ENCODE assay signal across 15 cellular contexts in genomic region chr5:14182761-14183160, GRCh38. TPM values are rescaled to one million over a fixed set of nuclear protein-coding genes. Genes with fewer than 3 reads are reported as not detected.
DNase-seq lines count a peak whose midpoint lies in the region; ATAC-seq, FAIRE-seq and TF ChIP-seq lines count a peak whose summit lies in the region.
"Had no signal": no experiment of that assay in that cellular context is flagged by ENCODE, and none has a peak within 500 bp of the region (broad histone marks: within the 10 kb centered on the region; RNA-seq: fewer than 3 reads in every experiment).

No MANE protein-coding gene starts in this region.

- no peaks in the 10 kb centered on the region for H3K9me3 ChIP-seq in IMR-90 (ENCODE audit: control insufficient read depth, insufficient read depth, low read length)
- H3K9me3 ChIP-seq in GM12878 (replicated peaks; ENCODE audit: control insufficient read depth, insufficient read depth, low read length) = no peaks in the 10 kb centered on the region
- no peaks in the 10 kb centered on the region for H3K9me3 ChIP-seq in keratinocyte (ENCODE audit: control insufficient read depth, low read depth, low read length)
- H3K9me3 ChIP-seq: mucosa of descending colon had no signal

- H3K27me3 ChIP-seq in IMR-90 (ENCODE audit: control insufficient read depth, insufficient read depth, low read length) (no peaks in the 10 kb centered on the region), GM12878 (replicated peaks in 1 of 2; ENCODE audit: control insufficient read depth in 2 of 2, insufficient read depth in 2 of 2, low read length in 1 of 2) (no peaks in the 10 kb centered on the region), keratinocyte (ENCODE audit: control insufficient read depth, extremely low read depth, insufficient read depth, low read length) (no peaks in the 10 kb centered on the region)

- in situ Hi-C loops in IMR-90 (cut with MboI; ENCODE audit: low sequenced_read_pairs) (no loop called here), GM12878 (cut with MboI) (no loop called here)

- H3K79me2 ChIP-seq in GM12878 (ENCODE audit: control insufficient read depth, insufficient read depth, low read length) (peaks cover 98% of the 10 kb centered on the region), keratinocyte (ENCODE audit: control insufficient read depth, insufficient read depth, low read length) (peaks cover 92% of the 10 kb centered on the region)

- peak overlapping the region; percentile 85 for H3K56ac ChIP-seq in IMR-90 (ENCODE audit: extremely low read depth, insufficient read depth, low read length)

- H3K36me3 Mint-ChIP-seq in stimulated activated memory B cell treated with anti-CD40 and anti-IgM and Interleukin-4, amounts not matched to agents 10 μg/mL and 1 μg/mL and 100 μg/mL, for 72 hours = no peaks in the 10 kb centered on the region
- H3K36me3 Mint-ChIP-seq: CD4-positive, CD25-positive, alpha-beta regulatory T cell had no signal

- H3K9ac ChIP-seq in IMR-90 (ENCODE audit: low read depth, low read length) = peak overlapping the region; percentile 51
- H3K9ac ChIP-seq in GM12878 (ENCODE audit: control insufficient read depth, insufficient read depth, low read length) = no peak overlapping the region
- H3K9ac ChIP-seq in keratinocyte (ENCODE audit: control insufficient read depth, extremely low read depth, insufficient read depth, low read length) = peak overlapping the region; percentile 66

- CTCF ChIA-PET in IMR-90 (lab: Yijun Ruan, JAX) = interaction anchor here (1.4 kb wide), 1 partner anchor 87 kb away, joined by 3 read pairs; no protein-coding TSS in a partner anchor
- CTCF ChIA-PET in GM12878 (lab: Yijun Ruan, JAX) = interaction anchor here (0.5 to 1.2 kb wide), 3 partner anchors 14 to 38 kb away, joined by 3 read pairs; no protein-coding TSS in a partner anchor

- peak overlapping the region; percentile 64 to 83 for H4K8ac ChIP-seq in IMR-90 (ENCODE audit: low read depth in 2 of 2, low read length in 2 of 2)

- SMC1A ChIA-PET in GM12878 (lab: Charles Lee; ENCODE audit: uncharacterized antibody, unreplicated experiment) = interaction anchor here (1.0 to 1.8 kb wide), 9 partner anchors 11 to 83 kb away, joined by 3 to 7 read pairs (median 4); no protein-coding TSS in a partner anchor

- BruUV-seq in IMR-90 (replicated peaks; lab: Mats Ljungman, UMichigan) (no TSS peak), GM12878 (replicated peaks; lab: Mats Ljungman, UMichigan) (no TSS peak)

- peaks cover 86% of the 10 kb centered on the region for H4K20me1 ChIP-seq in IMR-90 (ENCODE audit: insufficient read depth, low read length)
- no peaks in the 10 kb centered on the region for H4K20me1 ChIP-seq in GM12878 (ENCODE audit: control insufficient read depth, insufficient read depth)
- H4K20me1 ChIP-seq in keratinocyte (ENCODE audit: control insufficient read depth, extremely low read depth, insufficient read depth, low read length) = no peaks in the 10 kb centered on the region

- H3K4me1 Mint-ChIP-seq in stimulated activated memory B cell treated with anti-CD40 and anti-IgM and Interleukin-4, amounts not matched to agents 10 μg/mL and 1 μg/mL and 100 μg/mL, for 72 hours = peaks cover 78% of the 10 kb centered on the region
- H3K4me1 Mint-ChIP-seq: CD4-positive, CD25-positive, alpha-beta regulatory T cell had no signal

- H2AK5ac ChIP-seq in IMR-90 (ENCODE audit: low read depth, low read length) = peak overlapping the region; percentile 85

- FAIRE-seq in GM12878 (lab: Jason Lieb, UNC) (no peak), keratinocyte (lab: Jason Lieb, UNC) (no peak)

- no peak for TF ChIP-seq EP300 in GM12878 (IDR thresholded peaks at IDR 0.05; ENCODE audit: borderline replicate concordance in 1 of 2, control insufficient read depth in 1 of 2, low read depth in 2 of 2, low read length in 2 of 2)

- no peak overlapping the region for H3K4me3 ChIP-seq in IMR-90 (ENCODE audit: insufficient read depth, low read depth, low read length)
- no peak overlapping the region for H3K4me3 ChIP-seq in GM12878
- H3K4me3 ChIP-seq in keratinocyte (ENCODE audit: control insufficient read depth in 2 of 3, extremely low read depth in 1 of 3, insufficient read depth in 2 of 3, low read depth in 1 of 3, low read length in 3 of 3) = peak overlapping the region in 2 of 3 experiments; percentile 30 to 47
- H3K4me3 ChIP-seq: mucosa of descending colon had no signal

- H3K4me3 Mint-ChIP-seq in stimulated activated memory B cell treated with anti-CD40 and anti-IgM and Interleukin-4, amounts not matched to agents 10 μg/mL and 1 μg/mL and 100 μg/mL, for 72 hours = no peak overlapping the region
- H3K4me3 Mint-ChIP-seq: CD4-positive, CD25-positive, alpha-beta regulatory T cell had no signal

- TF ChIP-seq RAD21 in IMR-90 (IDR thresholded peaks at IDR 0.05; ENCODE audit: low read length) = no peak
- no peak for TF ChIP-seq RAD21 in GM12878 (IDR thresholded peaks at IDR 0.05; ENCODE audit: insufficient read depth, low read depth, low read length)

- peak overlapping the region; percentile 92 for H3K23ac ChIP-seq in IMR-90 (ENCODE audit: low read depth, low read length)

- dilution Hi-C loops in IMR-90 (cut with HindIII; ENCODE audit: low sequenced_read_pairs, unreplicated experiment) = no loop called here
- dilution Hi-C loops in keratinocyte (cut with MboI; ENCODE audit: extremely low pct_ligation_motif_present, low sequenced_read_pairs) = no loop called here

- peaks cover 0 to 20% of the 10 kb centered on the region in 2 experiments; a peak in 2 of 4 replicates for H3K79me1 ChIP-seq in IMR-90 (ENCODE audit: low read depth in 1 of 2, low read length in 2 of 2)

- H3K4me2 ChIP-seq in IMR-90 (ENCODE audit: low read depth, low read length) (peak overlapping the region; percentile 78), GM12878 (ENCODE audit: control insufficient read depth, insufficient read depth) (0 out of 2 replicates have a peak overlapping the region, but pooled peaks have one; percentile 4), keratinocyte (ENCODE audit: control insufficient read depth, extremely low read depth, insufficient read depth, low read depth, low read length) (peak overlapping the region; percentile 82)

- RAD21 ChIA-PET in GM12878 (lab: Charles Lee; ENCODE audit: unreplicated experiment) = interaction anchor here (1.1 to 20.6 kb wide), 4 partner anchors 24 to 33 kb away, joined by 3 to 344 read pairs (median 4); partner anchors contain the start of gene TRIO

- TF ChIP-seq POLR2A in IMR-90 (IDR thresholded peaks at IDR 0.05; ENCODE audit: low read depth, low read length) (no peak), GM12878 (IDR thresholded peaks at IDR 0.05; ENCODE audit: low read depth, low read length) (no peak)

- H2AK9ac ChIP-seq in IMR-90 (replicated peaks; ENCODE audit: low read depth, low read length, poor library complexity) = peak overlapping the region; percentile 2

- H3K9me1 ChIP-seq in IMR-90 (ENCODE audit: insufficient read depth, low read length) (peaks cover 40% of the 10 kb centered on the region), keratinocyte (ENCODE audit: control insufficient read depth, extremely low read depth, insufficient read depth, low read length) (peaks cover 3% of the 10 kb centered on the region)

- no peak for TF ChIP-seq CTCF in IMR-90 (conservative IDR thresholded peaks at IDR 0.05; ENCODE audit: low read depth, low read length)
- TF ChIP-seq CTCF in GM12878 (IDR thresholded peaks at IDR 0.05 in 2 of 3, conservative IDR thresholded peaks at IDR 0.05 in 1 of 3; ENCODE audit: control insufficient read depth in 2 of 3, extremely low read depth in 1 of 3, insufficient read depth in 1 of 3, low read depth in 3 of 3, low read length in 3 of 3) = no peak
- peak in 1 of 3 experiments; percentile 19 for TF ChIP-seq CTCF in keratinocyte (optimal IDR thresholded peaks at IDR 0.05 in 1 of 3, IDR thresholded peaks at IDR 0.05 in 1 of 3, conservative IDR thresholded peaks at IDR 0.05 in 1 of 3; ENCODE audit: extremely low read depth in 1 of 3, insufficient read depth in 2 of 3, low read length in 3 of 3)

- H3K14ac ChIP-seq in IMR-90 (replicated peaks; ENCODE audit: low read depth, low read length) = peak overlapping the region; percentile 85

- peak overlapping the region; percentile 89 for H3K18ac ChIP-seq in IMR-90 (ENCODE audit: low read depth, low read length)

- peak overlapping the region; percentile 84 for H2BK20ac ChIP-seq in IMR-90 (ENCODE audit: low read depth, low read length)

- H3K4me1 ChIP-seq in IMR-90 (ENCODE audit: control insufficient read depth, insufficient read depth, low read length) (peaks cover 54% of the 10 kb centered on the region), GM12878 (ENCODE audit: control insufficient read depth, insufficient read depth, low read length) (peaks cover 27% of the 10 kb centered on the region), keratinocyte (ENCODE audit: control insufficient read depth, extremely low read depth, insufficient read depth, low read length) (peaks cover 95% of the 10 kb centered on the region)

- H3K36me3 ChIP-seq in IMR-90 (ENCODE audit: control insufficient read depth, insufficient read depth, low read length) (peaks cover 8% of the 10 kb centered on the region), GM12878 (ENCODE audit: control insufficient read depth in 2 of 2, insufficient read depth in 2 of 2, low read length in 1 of 2) (peaks cover 0 to 5% of the 10 kb centered on the region in 2 experiments; a peak in 2 of 4 replicates), keratinocyte (ENCODE audit: control insufficient read depth in 2 of 2, extremely low read depth in 1 of 2, insufficient read depth in 2 of 2, low read length in 2 of 2) (no peaks in the 10 kb centered on the region)

- POLR2A ChIA-PET in IMR-90 (lab: Charles Lee; ENCODE audit: unreplicated experiment) (no interaction called here), GM12878 (lab: Charles Lee) (interaction anchor here (0.6 to 2.0 kb wide), 6 partner anchors 12 to 37 kb away, joined by 3 to 7 read pairs (median 4); no protein-coding TSS in a partner anchor)

- DNase-seq in IMR-90 (no peak), GM12878 (ENCODE audit: low read depth, low spot score) (no peak), keratinocyte (ENCODE audit: low read depth, low spot score) (no peak), NK-92 (lab: John Stamatoyannopoulos, UW; ENCODE audit: unreplicated experiment) (no peak), T1000 (lab: John Stamatoyannopoulos, UW) (no peak)
- DNase-seq: activated gamma-delta T cell treated with Interleukin-2 at 50 U/mL for 16 hours; CD4-positive, CD25-positive, alpha-beta regulatory T cell; erythroblast; mucosa of descending colon; NCI-H2171 treated with DMSO at 0.1 percent for 48 hours; stimulated activated CD4-positive, alpha-beta T cell treated with anti-CD3 and anti-CD28 coated beads, Interleukin-4, amount 100 ng/mL, for 1 hour; stimulated activated naive CD4-positive, alpha-beta T cell had no signal

- H4K91ac ChIP-seq in IMR-90 (ENCODE audit: insufficient read depth, low read depth, low read length) = peak overlapping the region; percentile 87

- H3K4ac ChIP-seq in IMR-90 (ENCODE audit: low read depth, low read length) = peak overlapping the region; percentile 89

- peak overlapping the region; percentile 98 for H3K27ac ChIP-seq in IMR-90 (ENCODE audit: insufficient read depth, low read length)
- peak overlapping the region; percentile 31; the same call in 1 of the 2 replicates for H3K27ac ChIP-seq in GM12878 (ENCODE audit: control insufficient read depth, insufficient read depth)
- peak overlapping the region; percentile 92 for H3K27ac ChIP-seq in keratinocyte (ENCODE audit: control insufficient read depth, insufficient read depth, low read length)

- H2BK15ac ChIP-seq in IMR-90 (ENCODE audit: low read depth, low read length) = peak overlapping the region; percentile 67; the same call in 2 of the 3 replicates

- intact Hi-C loops in IMR-90 (cut with micrococcal nuclease) = no loop called here
- intact Hi-C loops in GM12878 (cut with micrococcal nuclease; ENCODE audit: unreplicated experiment) = no loop called here

- peak overlapping the region; percentile 89 for H4K5ac ChIP-seq in IMR-90 (ENCODE audit: low read depth, low read length)

- H3K27ac Mint-ChIP-seq in stimulated activated memory B cell treated with anti-CD40 and anti-IgM and Interleukin-4, amounts not matched to agents 10 μg/mL and 1 μg/mL and 100 μg/mL, for 72 hours = peak overlapping the region; percentile 3

- no peaks in the 10 kb centered on the region for H3K27me3 Mint-ChIP-seq in stimulated activated memory B cell treated with anti-CD40 and anti-IgM and Interleukin-4, amounts not matched to agents 10 μg/mL and 1 μg/mL and 100 μg/mL, for 72 hours

- ATAC-seq in IMR-90 (ENCODE audit: low read depth) = no peak
- no peak for ATAC-seq in GM12878
- no peak for ATAC-seq in stimulated activated memory B cell treated with anti-CD40 and anti-IgM and Interleukin-4, amounts not matched to agents 10 μg/mL and 1 μg/mL and 100 μg/mL, for 72 hours
- no peak for ATAC-seq in GM18520 (IDR thresholded peaks at IDR 0.05; ENCODE audit: unreplicated experiment)
- no peak for ATAC-seq in GM19395 (IDR thresholded peaks at IDR 0.05; ENCODE audit: unreplicated experiment)
- ATAC-seq: mucosa of descending colon had no signal

- WGBS in IMR-90 (ENCODE audit: extremely low coverage in 2 of 2, insufficient read length in 1 of 2), 2 experiments = no CpG with 5 or more reads among the region's 5 CpGs
- WGBS in GM12878 (ENCODE audit: insufficient coverage, insufficient replicate concordance, low lambda C conversion rate, missing lambda C conversion rate) = 90% methylated on average over 5 of the region's 5 CpGs

- no peaks in the 10 kb centered on the region for H3K9me3 Mint-ChIP-seq in stimulated activated memory B cell treated with anti-CD40 and anti-IgM and Interleukin-4, amounts not matched to agents 10 μg/mL and 1 μg/mL and 100 μg/mL, for 72 hours
- H3K9me3 Mint-ChIP-seq: CD4-positive, CD25-positive, alpha-beta regulatory T cell had no signal

- H2AFZ ChIP-seq in IMR-90 (replicated peaks; ENCODE audit: low read length, poor library complexity) = no peak overlapping the region
- no peak overlapping the region for H2AFZ ChIP-seq in GM12878 (ENCODE audit: control insufficient read depth, low read depth, low read length)
- no peak overlapping the region for H2AFZ ChIP-seq in keratinocyte (ENCODE audit: control insufficient read depth, low read length)

- peak overlapping the region; percentile 100 for H2BK5ac ChIP-seq in IMR-90 (ENCODE audit: low read depth, low read length, poor library complexity, severe bottlenecking)

- peak overlapping the region; percentile 80 for H2BK120ac ChIP-seq in IMR-90 (ENCODE audit: low read depth, low read length)

RNA-seq across cellular contexts. Expression of gene TRIO, which starts 39.6 kb away (rescaled TPM):
- total RNA-seq in IMR-90 (2012; rRNA removed) (487 and 522 TPM in 2 replicates), GM12878 (2014; rRNA removed) (49.0 and 50.6 TPM in 2 replicates), GM12878 (2014; rRNA removed; fragmentation: Illumina TruSeq; extraction: Trizol) (48.9 and 56.3 TPM in 2 replicates), GM12878 (2021) (87.3 and 96.4 TPM in 2 replicates)
- polyA plus RNA-seq in IMR-90 (2012; rRNA removed) (206 and 225 TPM in 2 replicates), GM12878 (2011; rRNA removed) (67.6 and 71.9 TPM in 2 replicates), GM12878 (2014; fragmentation: Illumina TruSeq; extraction: Trizol) (41.3 and 57.2 TPM in 2 replicates), GM12878 (2014; fragmentation: Nextera tagmentation; extraction: Ambion mirVana) (1 to 10 TPM; 5.1 to 5.8 TPM), GM12878 (2014; rRNA removed) (40.2 and 49.4 TPM in 2 replicates), GM12878 (2016; fragmentation: Nextera tagmentation; extraction: Ambion mirVana) (10 to 100 TPM in 1 of 2 experiments, 1 to 10 TPM in 1; 10.0 to 11.2 TPM), keratinocyte (56.6 to 72.1 TPM (median 57.2 TPM) in 3 replicates)
- 126 and 196 TPM in 2 replicates for polyA plus RNA-seq in IMR-90 (2012; cell fraction: cytosol; rRNA removed)
- 1,045 and 1,428 TPM in 2 replicates for polyA plus RNA-seq in IMR-90 (2012; cell fraction: nucleus; rRNA removed; ENCODE audit: low replicate concordance)
- total RNA-seq in GM12878 (2013; cell fraction: nucleolus; rRNA removed) = 1,689 and 1,819 TPM in 2 replicates
- polyA plus RNA-seq in GM12878 (2011; ENCODE audit: low read depth) = 62.6 TPM
- 46.8 and 51.7 TPM in 2 replicates for polyA plus RNA-seq in GM12878 (2011; cell fraction: cytosol; rRNA removed)
- polyA plus RNA-seq in GM12878 (2011; cell fraction: nucleus; rRNA removed) = 366 and 390 TPM in 2 replicates
- 54.9 and 67.5 TPM in 2 replicates for polyA plus RNA-seq in GM12878 (2012)
- polyA minus RNA-seq in GM12878 (2011; rRNA and poly(A)+ RNA removed) = 414 and 436 TPM in 2 replicates
- 45.6 and 49.8 TPM in 2 replicates for polyA minus RNA-seq in GM12878 (2011; cell fraction: cytosol; rRNA and poly(A)+ RNA removed)
- polyA minus RNA-seq in GM12878 (2011; cell fraction: nucleus; rRNA and poly(A)+ RNA removed) = 344 and 514 TPM in 2 replicates
- 54.4 TPM for polyA plus RNA-seq in keratinocyte (2011; ENCODE audit: low read depth)
- polyA plus RNA-seq in keratinocyte (2011; cell fraction: cytosol; rRNA removed) = 42.3 and 46.0 TPM in 2 replicates
- 227 and 249 TPM in 2 replicates for polyA plus RNA-seq in keratinocyte (2011; cell fraction: nucleus; rRNA removed)
- 33.9 and 54.9 TPM in 2 replicates for polyA plus RNA-seq in keratinocyte (2012; ENCODE audit: low replicate concordance)
- polyA minus RNA-seq in keratinocyte = 358 to 455 TPM (median 446 TPM) in 3 replicates
- 73.3 TPM for polyA minus RNA-seq in keratinocyte (2011; cell fraction: cytosol; rRNA and poly(A)+ RNA removed)
- polyA minus RNA-seq in keratinocyte (2011; cell fraction: nucleus; rRNA and poly(A)+ RNA removed) = 348 and 654 TPM in 2 replicates

Comparison
In these comparisons a context has a peak if more than half of its experiments do, and no peak if none do; other contexts are left out.
1. H3K27ac ChIP-seq: peak in every context shown above with its lines; median percentile 98 in IMR-90; 92 in keratinocyte; 31 in GM12878.
2. H3K4me2 ChIP-seq: peak in every context shown above with its lines; median percentile 82 in keratinocyte; 78 in IMR-90; 4 in GM12878.
3. H3K4me3 ChIP-seq: peak in keratinocyte (2 of 3); none in IMR-90 (single experiment) and GM12878 (single experiment).